In the genomic region with DNA sequence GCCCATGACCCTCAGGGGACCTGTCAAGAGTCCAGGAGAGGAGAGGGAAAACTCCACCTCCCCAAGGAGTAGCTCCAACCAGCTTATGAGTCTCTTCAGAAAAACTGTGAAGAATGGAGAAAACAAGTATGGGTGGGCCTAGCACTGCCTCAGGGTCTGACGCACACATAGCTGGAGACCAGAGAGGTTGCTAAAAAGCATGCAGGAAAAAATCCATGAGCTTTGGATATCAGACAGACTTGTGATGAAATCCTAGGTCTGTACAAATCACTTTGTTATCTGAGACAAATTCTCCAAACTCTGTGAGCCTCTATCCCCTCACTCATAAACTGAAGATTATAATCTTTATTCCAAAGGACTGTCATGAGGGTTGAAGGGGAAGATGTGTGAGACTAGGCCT, we compare ENCODE assay signal across 11 cellular contexts.
"Had no signal": no experiment of that assay in that cellular context is flagged by ENCODE, and none has a peak within 500 bp of the region (broad histone marks: within the 10 kb centered on the region; RNA-seq: fewer than 3 reads in every experiment).

No MANE protein-coding gene starts in this region.

- H3K4me3 ChIP-seq: tibial nerve had no signal

- ATAC-seq: effector memory CD8-positive, alpha-beta T cell; left lobe of liver; T-helper 17 cell; WTC11 had no signal

- H3K36me3 ChIP-seq: brain microvascular endothelial cell, tibial nerve had no signal

- DNase-seq: activated CD4-positive, alpha-beta T cell treated with anti-CD3 and anti-CD28 coated beads, Interleukin-2, amount 10 ng/mL, durations not matched to agents 7 days and 5 days; activated naive CD4-positive, alpha-beta T cell treated with anti-CD3 and anti-CD28 coated beads, Interleukin-2, amount 50 U/mL, for 16 hours; amniotic stem cell; brain microvascular endothelial cell; effector memory CD8-positive, alpha-beta T cell; stimulated activated CD4-positive, alpha-beta T cell treated with anti-CD3 and anti-CD28 coated beads, Interleukin-15, amount 100 ng/mL, for 24 hours; stimulated activated CD4-positive, alpha-beta T cell treated with anti-CD3 and anti-CD28 coated beads, Interleukin-4, amount 100 ng/mL, for 4 hours; T-helper 17 cell had no signal

- H3K27ac ChIP-seq: brain microvascular endothelial cell, tibial nerve had no signal

- H3K27me3 ChIP-seq: brain microvascular endothelial cell, tibial nerve had no signal
